In genomic region chr4:15533817-15534216, GRCh38 we compare ENCODE assay signal across 36 cellular contexts.
"Had no signal": no experiment of that assay in that cellular context is flagged by ENCODE, and none has a peak within 500 bp of the region (broad histone marks: within the 10 kb centered on the region; RNA-seq: fewer than 3 reads in every experiment).

No MANE protein-coding gene starts in this region.

- H3K27me3 Mint-ChIP-seq: activated B cell treated with CpG ODN at 0.5 μM for 24 hours; activated CD4-positive, alpha-beta memory T cell treated with anti-CD3 and anti-CD28 coated beads for 36 hours; activated CD4-positive, alpha-beta T cell treated with anti-CD3 and anti-CD28 coated beads, Interleukin-2, amount 10 ng/mL, durations not matched to agents 24 days and 14 days; activated CD8-positive, alpha-beta T cell treated with anti-CD3 and anti-CD28 coated beads for 36 hours; activated naive CD4-positive, alpha-beta T cell treated with anti-CD3 and anti-CD28 coated beads, Interleukin-2, amount 10 ng/mL, durations not matched to agents 7 days and 5 days; activated naive CD4-positive, alpha-beta T cell treated with anti-CD3 and anti-CD28 coated beads, Interleukin-2, amount 50 U/mL, for 24 hours; activated naive CD8-positive, alpha-beta T cell; activated naive CD8-positive, alpha-beta T cell treated with anti-CD3 and anti-CD28 coated beads, Interleukin-2, amount 10 ng/mL, durations not matched to agents 7 days and 5 days; activated naive CD8-positive, alpha-beta T cell treated with anti-CD3 and anti-CD28 coated beads, Interleukin-2, amount 50 U/mL, for 24 hours; activated T-cell treated with anti-CD3 and anti-CD28 coated beads, Interleukin-2, amount 50 U/mL, for 24 hours; brain; central memory CD8-positive, alpha-beta T cell had no signal

- H3K9me3 ChIP-seq: ascending aorta had no signal

- ATAC-seq: activated CD8-positive, alpha-beta T cell treated with anti-CD3 and anti-CD28 coated beads for 36 hours; activated naive CD8-positive, alpha-beta T cell treated with anti-CD3 and anti-CD28 coated beads, Interleukin-2, amount 50 U/mL, for 24 hours had no signal

- H3K27ac ChIP-seq: ascending aorta, cardiac muscle cell, VCaP had no signal

- FAIRE-seq: bronchial epithelial cell, TTC549 had no signal

- H3K27ac Mint-ChIP-seq: activated B cell treated with CpG ODN at 0.5 μM for 24 hours; activated CD4-positive, alpha-beta memory T cell treated with anti-CD3 and anti-CD28 coated beads for 36 hours; activated CD4-positive, alpha-beta T cell treated with anti-CD3 and anti-CD28 coated beads, Interleukin-2, amount 10 ng/mL, durations not matched to agents 24 days and 14 days; activated CD8-positive, alpha-beta T cell treated with anti-CD3 and anti-CD28 coated beads for 36 hours; activated naive CD4-positive, alpha-beta T cell treated with anti-CD3 and anti-CD28 coated beads, Interleukin-2, amount 10 ng/mL, durations not matched to agents 7 days and 5 days; activated naive CD4-positive, alpha-beta T cell treated with anti-CD3 and anti-CD28 coated beads, Interleukin-2, amount 50 U/mL, for 24 hours; activated naive CD8-positive, alpha-beta T cell; activated naive CD8-positive, alpha-beta T cell treated with anti-CD3 and anti-CD28 coated beads, Interleukin-2, amount 10 ng/mL, durations not matched to agents 7 days and 5 days; activated naive CD8-positive, alpha-beta T cell treated with anti-CD3 and anti-CD28 coated beads, Interleukin-2, amount 50 U/mL, for 24 hours; activated T-cell treated with anti-CD3 and anti-CD28 coated beads, Interleukin-2, amount 50 U/mL, for 24 hours; activated T-helper 2 cell treated with anti-CD3 and anti-CD28 coated beads, Interferon-gamma antibody, Interleukin-2, Interleukin-4, amounts not matched to agents 10 μg/mL and 5 μg/mL and 100 μg/mL, durations not matched to agents 14 hours and 24 hours and 36 hours; brain; T-helper 1 cell treated with Interleukin-12 subunit alpha and Interleukin-12 subunit beta and Interleukin-4 antibody, amounts not matched to agents 30 μg/mL and 1 μg/mL, for 36 hours; T-helper 2 cell treated with Interferon-gamma antibody and Interleukin-4, amounts not matched to agents 5 μg/mL and 100 μg/mL, for 36 hours had no signal

- H3K4me1 Mint-ChIP-seq: activated B cell treated with CpG ODN at 0.5 μM for 24 hours; activated CD4-positive, alpha-beta T cell treated with anti-CD3 and anti-CD28 coated beads, Interleukin-2, amount 10 ng/mL, durations not matched to agents 24 days and 14 days; activated naive CD4-positive, alpha-beta T cell treated with anti-CD3 and anti-CD28 coated beads, Interleukin-2, amount 10 ng/mL, durations not matched to agents 7 days and 5 days; activated naive CD4-positive, alpha-beta T cell treated with anti-CD3 and anti-CD28 coated beads, Interleukin-2, amount 50 U/mL, for 24 hours; activated naive CD8-positive, alpha-beta T cell treated with anti-CD3 and anti-CD28 coated beads, Interleukin-2, amount 10 ng/mL, durations not matched to agents 7 days and 5 days; activated naive CD8-positive, alpha-beta T cell treated with anti-CD3 and anti-CD28 coated beads, Interleukin-2, amount 50 U/mL, for 24 hours; brain; central memory CD8-positive, alpha-beta T cell had no signal

- H3K27me3 ChIP-seq: ascending aorta, cardiac muscle cell had no signal

- H3K4me3 ChIP-seq: ascending aorta, cardiac muscle cell had no signal

- DNase-seq: activated B cell treated with CpG ODN at 0.5 μM for 24 hours; activated CD4-positive, alpha-beta memory T cell treated with anti-CD3 and anti-CD28 coated beads for 36 hours; activated CD4-positive, alpha-beta T cell treated with anti-CD3 and anti-CD28 coated beads for 4 hours; activated CD4-positive, alpha-beta T cell treated with anti-CD3 and anti-CD28 coated beads, Interleukin-2, amount 10 ng/mL, durations not matched to agents 24 days and 14 days; activated CD4-positive, alpha-beta T cell treated with anti-CD3 and anti-CD28 coated beads, Interleukin-2, amount 50 U/mL, for 1 hour; activated CD4-positive, alpha-beta T cell treated with anti-CD3 and anti-CD28 coated beads, Interleukin-2, amount 50 U/mL, for 4 hours; activated CD4-positive, CD25-positive, alpha-beta regulatory T cell treated with anti-CD3 and anti-CD28 coated beads, Interleukin-2, amount 50 U/mL, for 72 hours; activated CD8-positive, alpha-beta memory T cell treated with anti-CD3 and anti-CD28 coated beads, Interleukin-2, amount 50 U/mL, for 48 hours; activated CD8-positive, alpha-beta T cell treated with anti-CD3 and anti-CD28 coated beads for 36 hours; activated effector memory CD4-positive, alpha-beta T cell treated with Interleukin-2 at 50 U/mL for 16 hours; activated gamma-delta T cell; activated naive CD4-positive, alpha-beta T cell treated with anti-CD3 and anti-CD28 coated beads, Interleukin-2, amount 10 ng/mL, durations not matched to agents 7 days and 5 days; activated naive CD4-positive, alpha-beta T cell treated with Interleukin-2 at 50 U/mL for 16 hours; activated naive CD8-positive, alpha-beta T cell treated with anti-CD3 and anti-CD28 coated beads, Interleukin-2, amount 10 ng/mL, durations not matched to agents 7 days and 5 days; activated naive CD8-positive, alpha-beta T cell treated with anti-CD3 and anti-CD28 coated beads, Interleukin-2, amount 50 U/mL, for 24 hours; activated T-cell treated with anti-CD3 and anti-CD28 coated beads, Interleukin-2, amount 50 U/mL, for 24 hours; activated T-cell treated with anti-CD3 and anti-CD28 coated beads, Interleukin-2, amount 50 U/mL, for 48 hours; amygdala; anterior cingulate cortex; caudate nucleus; cerebellar nuclear complex; T-helper 1 cell; T-helper 2 cell; T-helper 9 cell had no signal

- H3K36me3 Mint-ChIP-seq: activated naive CD4-positive, alpha-beta T cell treated with anti-CD3 and anti-CD28 coated beads, Interleukin-2, amount 10 ng/mL, durations not matched to agents 7 days and 5 days; activated naive CD8-positive, alpha-beta T cell treated with anti-CD3 and anti-CD28 coated beads, Interleukin-2, amount 10 ng/mL, durations not matched to agents 7 days and 5 days had no signal

- H3K9me3 Mint-ChIP-seq: activated B cell treated with CpG ODN at 0.5 μM for 24 hours; activated CD4-positive, alpha-beta memory T cell treated with anti-CD3 and anti-CD28 coated beads for 36 hours; activated CD4-positive, alpha-beta T cell treated with anti-CD3 and anti-CD28 coated beads, Interleukin-2, amount 10 ng/mL, durations not matched to agents 24 days and 14 days; activated CD8-positive, alpha-beta T cell treated with anti-CD3 and anti-CD28 coated beads for 36 hours; activated naive CD4-positive, alpha-beta T cell treated with anti-CD3 and anti-CD28 coated beads, Interleukin-2, amount 10 ng/mL, durations not matched to agents 7 days and 5 days; activated naive CD4-positive, alpha-beta T cell treated with anti-CD3 and anti-CD28 coated beads, Interleukin-2, amount 50 U/mL, for 24 hours; activated naive CD8-positive, alpha-beta T cell treated with anti-CD3 and anti-CD28 coated beads, Interleukin-2, amount 10 ng/mL, durations not matched to agents 7 days and 5 days; activated naive CD8-positive, alpha-beta T cell treated with anti-CD3 and anti-CD28 coated beads, Interleukin-2, amount 50 U/mL, for 24 hours; activated T-cell treated with anti-CD3 and anti-CD28 coated beads, Interleukin-2, amount 50 U/mL, for 24 hours; activated T-helper 2 cell treated with anti-CD3 and anti-CD28 coated beads, Interferon-gamma antibody, Interleukin-2, Interleukin-4, amounts not matched to agents 10 μg/mL and 5 μg/mL and 100 μg/mL, durations not matched to agents 14 hours and 24 hours and 36 hours; brain; central memory CD8-positive, alpha-beta T cell; T-helper 1 cell treated with Interleukin-12 subunit alpha and Interleukin-12 subunit beta and Interleukin-4 antibody, amounts not matched to agents 30 μg/mL and 1 μg/mL, for 36 hours; T-helper 2 cell treated with Interferon-gamma antibody and Interleukin-4, amounts not matched to agents 5 μg/mL and 100 μg/mL, for 36 hours had no signal

- H3K4me3 Mint-ChIP-seq: activated B cell treated with CpG ODN at 0.5 μM for 24 hours; activated CD4-positive, alpha-beta memory T cell treated with anti-CD3 and anti-CD28 coated beads for 36 hours; activated CD4-positive, alpha-beta T cell treated with anti-CD3 and anti-CD28 coated beads, Interleukin-2, amount 10 ng/mL, durations not matched to agents 24 days and 14 days; activated CD8-positive, alpha-beta T cell treated with anti-CD3 and anti-CD28 coated beads for 36 hours; activated naive CD4-positive, alpha-beta T cell treated with anti-CD3 and anti-CD28 coated beads, Interleukin-2, amount 10 ng/mL, durations not matched to agents 7 days and 5 days; activated naive CD4-positive, alpha-beta T cell treated with anti-CD3 and anti-CD28 coated beads, Interleukin-2, amount 50 U/mL, for 24 hours; activated naive CD8-positive, alpha-beta T cell; activated naive CD8-positive, alpha-beta T cell treated with anti-CD3 and anti-CD28 coated beads, Interleukin-2, amount 10 ng/mL, durations not matched to agents 7 days and 5 days; activated naive CD8-positive, alpha-beta T cell treated with anti-CD3 and anti-CD28 coated beads, Interleukin-2, amount 50 U/mL, for 24 hours; activated T-cell treated with anti-CD3 and anti-CD28 coated beads, Interleukin-2, amount 50 U/mL, for 24 hours; brain; central memory CD8-positive, alpha-beta T cell; T-helper 1 cell treated with Interleukin-12 subunit alpha and Interleukin-12 subunit beta and Interleukin-4 antibody, amounts not matched to agents 30 μg/mL and 1 μg/mL, for 36 hours; T-helper 2 cell treated with Interferon-gamma antibody and Interleukin-4, amounts not matched to agents 5 μg/mL and 100 μg/mL, for 36 hours had no signal
